Comparison of ENCODE assay signal across 17 cellular contexts in genomic region chr11:44743326-44743725, GRCh38. TPM values are rescaled to one million over a fixed set of nuclear protein-coding genes. Genes with fewer than 3 reads are reported as not detected.
DNase-seq lines count a peak whose midpoint lies in the region; ATAC-seq and TF ChIP-seq lines count a peak whose summit lies in the region.
"Had no signal": no experiment of that assay in that cellular context is flagged by ENCODE, and none has a peak within 500 bp of the region (broad histone marks: within the 10 kb centered on the region; RNA-seq: fewer than 3 reads in every experiment).

No MANE protein-coding gene starts in this region.

- peak overlapping the region; percentile 30 for H3K18ac ChIP-seq in neuronal stem cell (ENCODE audit: low read length)

- peaks cover 3% of the 10 kb centered on the region for H3K27me3 Mint-ChIP-seq in glutamatergic neuron (ENCODE audit: unreplicated experiment)

- no peaks in the 10 kb centered on the region for H3K36me3 ChIP-seq in left ventricle myocardium inferior
- peaks cover 5 to 21% of the 10 kb centered on the region in 2 donors for H3K36me3 ChIP-seq in neuronal stem cell (replicated peaks in 1 of 2; ENCODE audit: control insufficient read depth in 2 of 2, insufficient read depth in 2 of 2, low read length in 2 of 2)
- no peaks in the 10 kb centered on the region for H3K36me3 ChIP-seq in lower lobe of right lung
- H3K36me3 ChIP-seq in thyroid gland, result no peaks in the 10 kb centered on the region

- no peak overlapping the region for H2AK5ac ChIP-seq in neuronal stem cell (ENCODE audit: low read depth, low read length)

- H3K27ac ChIP-seq in left ventricle myocardium inferior (replicated peaks) (peak overlapping the region; percentile 75), neuronal stem cell (replicated peaks; ENCODE audit: low read length) (no peak overlapping the region), lower lobe of right lung (no peak overlapping the region), thyroid gland (no peak overlapping the region)
- H3K27ac ChIP-seq: 22Rv1 had no signal

- no peak for TF ChIP-seq CTCF in left ventricle myocardium inferior (IDR thresholded peaks at IDR 0.05; ENCODE audit: borderline replicate concordance)
- TF ChIP-seq CTCF in glutamatergic neuron (IDR thresholded peaks at IDR 0.05; ENCODE audit: partially characterized antibody, unreplicated experiment), result no peak
- TF ChIP-seq CTCF in lower lobe of right lung (IDR thresholded peaks at IDR 0.05), result no peak
- no peak for TF ChIP-seq CTCF in thyroid gland (IDR thresholded peaks at IDR 0.05)

- H2BK5ac ChIP-seq in neuronal stem cell (ENCODE audit: low read length), result no peak overlapping the region

- intact Hi-C loops in left ventricle myocardium inferior (cut with micrococcal nuclease), result no loop called here
- intact Hi-C loops in Right ventricle myocardium inferior (cut with DNase I), result no loop called here
- intact Hi-C loops in lower lobe of right lung (cut with DNase I), result no loop called here
- intact Hi-C loops in thyroid gland (cut with DNase I), result no loop called here

- H3K4me1 ChIP-seq in left ventricle myocardium inferior (peaks cover 89% of the 10 kb centered on the region), neuronal stem cell (ENCODE audit: control insufficient read depth in 2 of 2, insufficient read depth in 1 of 2, low read depth in 1 of 2, low read length in 2 of 2) (peaks cover 14 to 29% of the 10 kb centered on the region in 2 donors), lower lobe of right lung (peaks cover 21% of the 10 kb centered on the region), thyroid gland (peaks cover 0 to 33% of the 10 kb centered on the region in 2 donors)

- H3K23ac ChIP-seq in neuronal stem cell (ENCODE audit: low read depth, low read length, poor library complexity), result no peak overlapping the region

- H3K27me3 ChIP-seq in left ventricle myocardium inferior (ENCODE audit: low read depth), result no peaks in the 10 kb centered on the region
- no peaks in the 10 kb centered on the region for H3K27me3 ChIP-seq in neuronal stem cell (ENCODE audit: control insufficient read depth in 3 of 3, insufficient read depth in 3 of 3, low read depth in 1 of 3, low read length in 3 of 3)
- H3K27me3 ChIP-seq in lower lobe of right lung (ENCODE audit: low read depth), result no peaks in the 10 kb centered on the region
- no peaks in the 10 kb centered on the region for H3K27me3 ChIP-seq in thyroid gland

- H3K4ac ChIP-seq in neuronal stem cell (ENCODE audit: low read length), result no peak overlapping the region

- H3K36me3 Mint-ChIP-seq in glutamatergic neuron (ENCODE audit: unreplicated experiment), result no peaks in the 10 kb centered on the region

- H4K91ac ChIP-seq in neuronal stem cell (ENCODE audit: low read depth, low read length, poor library complexity), result no peak overlapping the region

- H2BK15ac ChIP-seq in neuronal stem cell (ENCODE audit: low read length), result no peak overlapping the region

- H3K14ac ChIP-seq in neuronal stem cell (ENCODE audit: low read length), result no peak overlapping the region

- WGBS in neuronal stem cell (ENCODE audit: extremely low coverage in 2 of 2, insufficient read length in 2 of 2, insufficient replicate concordance in 1 of 2), 2 donors, result no CpG with 5 or more reads among the region's 12 CpGs
- WGBS in thyroid gland, 2 donors, result 90 to 92% methylated on average over 12 of the region's 12 CpGs

- H2BK120ac ChIP-seq in neuronal stem cell (ENCODE audit: low read depth, low read length), result no peak overlapping the region

- H3K27ac Mint-ChIP-seq in glutamatergic neuron (ENCODE audit: unreplicated experiment), result peak overlapping the region; percentile 41

- peaks cover 47% of the 10 kb centered on the region for H3K4me1 Mint-ChIP-seq in glutamatergic neuron (ENCODE audit: low read depth, unreplicated experiment)

- H4K8ac ChIP-seq in neuronal stem cell (ENCODE audit: low read depth, low read length), result no peak overlapping the region

- H3K4me3 ChIP-seq in left ventricle myocardium inferior (no peak overlapping the region), neuronal stem cell (ENCODE audit: low read length in 2 of 2) (no peak overlapping the region), lower lobe of right lung (no peak overlapping the region), thyroid gland (replicated peaks in 1 of 3) (no peak overlapping the region)

- H2AFZ ChIP-seq in neuronal stem cell (ENCODE audit: low read length), result no peak overlapping the region

- no peak overlapping the region for H2BK12ac ChIP-seq in neuronal stem cell (ENCODE audit: low read length)

- H3K4me2 ChIP-seq in neuronal stem cell (ENCODE audit: insufficient read depth, low read length, poor library complexity, severe bottlenecking), result no peak overlapping the region

- ATAC-seq in Right ventricle myocardium inferior, result no peak
- ATAC-seq in lower lobe of right lung, result no peak
- no peak for ATAC-seq in HG02678 (IDR thresholded peaks at IDR 0.05; ENCODE audit: unreplicated experiment)
- ATAC-seq: Panc1 had no signal

- H3K9me3 Mint-ChIP-seq in glutamatergic neuron (ENCODE audit: unreplicated experiment), result peaks cover 4% of the 10 kb centered on the region

- DNase-seq in left ventricle myocardium inferior, result no peak
- DNase-seq in Right ventricle myocardium inferior (ENCODE audit: missing footprints), result no peak
- no peak for DNase-seq in glutamatergic neuron
- no peak for DNase-seq in neuronal stem cell (ENCODE audit: low spot score)
- no peak for DNase-seq in lower lobe of right lung
- DNase-seq in inferior parietal cortex (ENCODE audit: extremely low spot score), result no peak
- DNase-seq in thyroid gland, result no peak
- DNase-seq: DMS 273 treated with DMSO at 0.1 percent for 48 hours, MM.1S, NCI-H1105 treated with DMSO at 0.1 percent for 48 hours, NCI-H187, NCI-H446 treated with DMSO at 0.1 percent for 48 hours, NCI-H748 treated with DMSO at 0.1 percent for 48 hours, SHP77 had no signal

- peaks cover 13% of the 10 kb centered on the region for H3K79me1 ChIP-seq in neuronal stem cell (ENCODE audit: low read depth, low read length)

- TF ChIP-seq POLR2A in thyroid gland (IDR thresholded peaks at IDR 0.05), result no peak

- H3K4me3 Mint-ChIP-seq in glutamatergic neuron (ENCODE audit: unreplicated experiment), result peak overlapping the region; percentile 54

- H3K9ac ChIP-seq in neuronal stem cell (ENCODE audit: low read depth, low read length, poor library complexity), result no peak overlapping the region

- H3K9me3 ChIP-seq in left ventricle myocardium inferior (replicated peaks) (no peaks in the 10 kb centered on the region), neuronal stem cell (replicated peaks in 1 of 2; ENCODE audit: control insufficient read depth in 2 of 2, insufficient read depth in 1 of 2, low read depth in 1 of 2, low read length in 2 of 2) (no peaks in the 10 kb centered on the region), lower lobe of right lung (no peaks in the 10 kb centered on the region), thyroid gland (no peaks in the 10 kb centered on the region)

RNA-seq across cellular contexts. Expression of gene TSPAN18, which starts 16.6 kb away (rescaled TPM):
- total RNA-seq in left ventricle myocardium inferior (129 TPM), Right ventricle myocardium inferior (115 TPM), glutamatergic neuron (ENCODE audit: unreplicated experiment) (80.4 TPM), lower lobe of right lung (38.4 TPM), thyroid gland (10 to 100 TPM in 1 of 4 donors, 1 to 10 TPM in 3; 3.6 to 12.4 (median 8.2) TPM)
- 144 TPM for polyA plus RNA-seq in neuronal stem cell (2013, experiment 1 of 2)
- polyA plus RNA-seq in neuronal stem cell (2013, experiment 2 of 2), result 146 TPM
